In genomic region chr5:10631597-10631996, GRCh38 we compare ENCODE assay signal across 7 cellular contexts.
DNase-seq lines count a peak whose midpoint lies in the region; ATAC-seq and TF ChIP-seq lines count a peak whose summit lies in the region.

No MANE protein-coding gene starts in this region.

- no peak overlapping the region for H3K56ac ChIP-seq in IMR-90 (ENCODE audit: extremely low read depth, insufficient read depth, low read length)

- no peak for TF ChIP-seq RAD21 in IMR-90 (IDR thresholded peaks at IDR 0.05; ENCODE audit: low read length)

- H3K27me3 ChIP-seq in IMR-90 (ENCODE audit: control insufficient read depth, insufficient read depth, low read length) (no peaks in the 10 kb centered on the region), neutrophil (no peaks in the 10 kb centered on the region)

- H2BK5ac ChIP-seq in IMR-90 (ENCODE audit: low read depth, low read length, poor library complexity, severe bottlenecking) = no peak overlapping the region

- POLR2A ChIA-PET in IMR-90 (lab: Charles Lee; ENCODE audit: unreplicated experiment) = no interaction called here

- H2BK20ac ChIP-seq in IMR-90 (ENCODE audit: low read depth, low read length) = no peak overlapping the region

- peaks cover under 1% of the 10 kb centered on the region for H3K9me1 ChIP-seq in IMR-90 (ENCODE audit: insufficient read depth, low read length)

- TF ChIP-seq CTCF in IMR-90 (conservative IDR thresholded peaks at IDR 0.05; ENCODE audit: low read depth, low read length) = no peak
- TF ChIP-seq CTCF in neutrophil (IDR thresholded peaks at IDR 0.05) = no peak

- H2BK15ac ChIP-seq in IMR-90 (ENCODE audit: low read depth, low read length) = no peak overlapping the region

- TF ChIP-seq POLR2A in IMR-90 (IDR thresholded peaks at IDR 0.05; ENCODE audit: low read depth, low read length) = no peak

- CTCF ChIA-PET in IMR-90 (lab: Yijun Ruan, JAX) = no interaction called here

- no peak overlapping the region for H4K8ac ChIP-seq in IMR-90 (ENCODE audit: low read depth in 2 of 2, low read length in 2 of 2)

- no peak overlapping the region for H3K4ac ChIP-seq in IMR-90 (ENCODE audit: low read depth, low read length)

- BruUV-seq in IMR-90 (replicated peaks; lab: Mats Ljungman, UMichigan) = no TSS peak

- no peak overlapping the region for H2BK120ac ChIP-seq in IMR-90 (ENCODE audit: low read depth, low read length)

- 89% methylated on average over 8 of the region's 15 CpGs; no CpG with 5 or more reads in 1 of the 2 experiments for WGBS in IMR-90 (ENCODE audit: extremely low coverage in 2 of 2, insufficient read length in 1 of 2), 2 experiments

- H3K9me3 ChIP-seq in IMR-90 (ENCODE audit: control insufficient read depth, insufficient read depth, low read length) (no peaks in the 10 kb centered on the region), neutrophil (no peaks in the 10 kb centered on the region)

- no peak overlapping the region for H3K4me3 ChIP-seq in IMR-90 (ENCODE audit: insufficient read depth, low read depth, low read length)
- peak overlapping the region; percentile 51 to 53 for H3K4me3 ChIP-seq in neutrophil (ENCODE audit: low read depth in 1 of 2, low read length in 1 of 2)

- peak overlapping the region; percentile 15 for H2AK9ac ChIP-seq in IMR-90 (replicated peaks; ENCODE audit: low read depth, low read length, poor library complexity)

- dilution Hi-C loops in IMR-90 (cut with HindIII; ENCODE audit: low sequenced_read_pairs, unreplicated experiment) = no loop called here

- in situ Hi-C loops in IMR-90 (cut with MboI; ENCODE audit: low sequenced_read_pairs) = loop anchor here (5.0 kb wide), 1 partner anchor 179 kb away; no protein-coding TSS in a partner anchor

- H4K5ac ChIP-seq in IMR-90 (ENCODE audit: low read depth, low read length) = no peak overlapping the region

- no peak overlapping the region for H4K91ac ChIP-seq in IMR-90 (ENCODE audit: insufficient read depth, low read depth, low read length)

- H3K23ac ChIP-seq in IMR-90 (ENCODE audit: low read depth, low read length) = no peak overlapping the region

- no peak overlapping the region for H3K14ac ChIP-seq in IMR-90 (replicated peaks; ENCODE audit: low read depth, low read length)

- DNase-seq in IMR-90 (no peak), EL (no peak), NCI-H748 treated with DMSO at 0.1 percent for 48 hours (lab: John Stamatoyannopoulos, UW) (no peak), KG1 (lab: John Stamatoyannopoulos, UW) (no peak)

- peaks cover 16 to 77% of the 10 kb centered on the region in 2 experiments for H3K79me1 ChIP-seq in IMR-90 (ENCODE audit: low read depth in 1 of 2, low read length in 2 of 2)

- no peak overlapping the region for H3K18ac ChIP-seq in IMR-90 (ENCODE audit: low read depth, low read length)

- H3K9ac ChIP-seq in IMR-90 (ENCODE audit: low read depth, low read length) = no peak overlapping the region

- peaks cover 2% of the 10 kb centered on the region; the same call in 1 of the 2 replicates for H3K36me3 ChIP-seq in IMR-90 (ENCODE audit: control insufficient read depth, insufficient read depth, low read length)
- H3K36me3 ChIP-seq in neutrophil = no peaks in the 10 kb centered on the region

- ATAC-seq in GM18868 (IDR thresholded peaks at IDR 0.05; ENCODE audit: unreplicated experiment) (peak; percentile 5), GM21825 (IDR thresholded peaks at IDR 0.05; ENCODE audit: unreplicated experiment) (peak; percentile 2), IMR-90 (ENCODE audit: low read depth) (no peak)

- H4K20me1 ChIP-seq in IMR-90 (ENCODE audit: insufficient read depth, low read length) = peaks cover 39% of the 10 kb centered on the region

- H2AFZ ChIP-seq in IMR-90 (replicated peaks; ENCODE audit: low read length, poor library complexity) = no peak overlapping the region

- H3K4me1 ChIP-seq in IMR-90 (ENCODE audit: control insufficient read depth, insufficient read depth, low read length) = peaks cover 13% of the 10 kb centered on the region
- H3K4me1 ChIP-seq in neutrophil (ENCODE audit: control insufficient read depth in 1 of 2, insufficient read depth in 1 of 2, low read depth in 1 of 2, low read length in 1 of 2) = peaks cover 68 to 74% of the 10 kb centered on the region in 2 experiments

- intact Hi-C loops in IMR-90 (cut with micrococcal nuclease) = no loop called here

- no peak overlapping the region for H2AK5ac ChIP-seq in IMR-90 (ENCODE audit: low read depth, low read length)

- H3K27ac ChIP-seq in IMR-90 (ENCODE audit: insufficient read depth, low read length) (no peak overlapping the region), neutrophil (peak overlapping the region; percentile 91)

- H3K4me2 ChIP-seq in IMR-90 (ENCODE audit: low read depth, low read length) = no peak overlapping the region

TF ChIP-seq in IMR-90, 13 proteins besides CTCF, POLR2A, EP300 and RAD21:
- TF ChIP-seq RCOR1 (IDR thresholded peaks at IDR 0.05; ENCODE audit: insufficient replicate concordance, low read length) (no peak), RFX5 (IDR thresholded peaks at IDR 0.05; ENCODE audit: low read depth, low read length) (no peak), BHLHE40 (IDR thresholded peaks at IDR 0.05; ENCODE audit: low read depth, low read length) (no peak)
